Comparison of ENCODE assay signal across 1 cellular context in the genomic region with DNA sequence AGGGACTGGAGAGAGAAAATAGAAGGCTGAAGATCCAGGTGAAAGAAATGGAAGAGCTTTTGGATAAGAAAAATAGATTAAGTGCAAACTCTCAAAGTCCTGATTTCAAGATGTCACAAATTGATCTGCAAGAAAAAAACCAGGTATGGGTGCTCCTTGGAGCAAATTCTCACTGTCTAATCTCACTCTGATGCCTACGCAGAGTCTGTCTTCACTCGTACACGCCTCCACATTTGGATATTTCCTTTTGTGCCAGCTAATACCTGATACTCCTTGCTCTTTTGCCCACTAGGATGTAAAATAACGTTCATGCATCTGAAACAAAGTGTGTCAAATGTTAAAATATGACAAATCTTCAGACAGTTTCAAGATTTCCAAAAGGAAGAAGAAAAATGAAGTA.
TF ChIP-seq lines count a peak whose summit lies in the region.

No MANE protein-coding gene starts in this region.

TF ChIP-seq in H1, 55 proteins besides CTCF, POLR2A, EP300 and RAD21:
- TF ChIP-seq GTF2F1 (IDR thresholded peaks at IDR 0.05; ENCODE audit: borderline replicate concordance, low read depth, low read length) (no peak), SP1 (IDR thresholded peaks at IDR 0.05; ENCODE audit: low read depth, low read length) (no peak), HDAC2 (IDR thresholded peaks at IDR 0.05; ENCODE audit: borderline replicate concordance in 1 of 2, low read depth in 2 of 2, low read length in 2 of 2) (no peak), BACH1 (IDR thresholded peaks at IDR 0.05; ENCODE audit: low read length) (no peak), SRF (IDR thresholded peaks at IDR 0.05; ENCODE audit: low read depth, low read length) (no peak), SP4 (IDR thresholded peaks at IDR 0.05; ENCODE audit: low read length) (no peak)
- TF ChIP-seq, protein P1, sequence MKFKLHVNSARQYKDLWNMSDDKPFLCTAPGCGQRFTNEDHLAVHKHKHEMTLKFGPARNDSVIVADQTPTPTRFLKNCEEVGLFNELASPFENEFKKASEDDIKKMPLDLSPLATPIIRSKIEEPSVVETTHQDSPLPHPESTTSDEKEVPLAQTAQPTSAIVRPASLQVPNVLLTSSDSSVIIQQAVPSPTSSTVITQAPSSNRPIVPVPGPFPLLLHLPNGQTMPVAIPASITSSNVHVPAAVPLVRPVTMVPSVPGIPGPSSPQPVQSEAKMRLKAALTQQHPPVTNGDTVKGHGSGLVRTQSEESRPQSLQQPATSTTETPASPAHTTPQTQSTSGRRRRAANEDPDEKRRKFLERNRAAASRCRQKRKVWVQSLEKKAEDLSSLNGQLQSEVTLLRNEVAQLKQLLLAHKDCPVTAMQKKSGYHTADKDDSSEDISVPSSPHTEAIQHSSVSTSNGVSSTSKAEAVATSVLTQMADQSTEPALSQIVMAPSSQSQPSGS (IDR thresholded peaks at IDR 0.05; ENCODE audit: low read length) = no peak
